Comparison of ENCODE assay signal across 22 cellular contexts in genomic region chr1:45016767-45017166, GRCh38. TPM values are rescaled to one million over a fixed set of nuclear protein-coding genes. Genes with fewer than 3 reads are reported as not detected.
DNase-seq lines count a peak whose midpoint lies in the region; ATAC-seq and TF ChIP-seq lines count a peak whose summit lies in the region.
"Had no signal": no experiment of that assay in that cellular context is flagged by ENCODE, and none has a peak within 500 bp of the region (broad histone marks: within the 10 kb centered on the region; RNA-seq: fewer than 3 reads in every experiment).

No MANE protein-coding gene starts in this region.

- H3K27me3 ChIP-seq in endodermal cell (ENCODE audit: control insufficient read depth, insufficient read depth, low read length, poor library complexity, severe bottlenecking) (no peaks in the 10 kb centered on the region), psoas muscle (ENCODE audit: insufficient read depth in 3 of 3, low read length in 2 of 3) (no peaks in the 10 kb centered on the region)

- H3K9ac ChIP-seq in endodermal cell (ENCODE audit: extremely low read depth, low read length, poor library complexity, severe bottlenecking) = no peak overlapping the region

- H3K4me1 ChIP-seq in endodermal cell (ENCODE audit: control insufficient read depth, insufficient read depth, low read length) (peaks cover 5% of the 10 kb centered on the region), psoas muscle (peaks cover 12% of the 10 kb centered on the region)

- DNase-seq in WTC11 (ENCODE audit: low spot score) = no peak
- no peak for DNase-seq in endodermal cell
- DNase-seq in nephron progenitor cell = no peak
- DNase-seq in stimulated activated naive B cell treated with anti-CD40 and anti-IgM and Interleukin-4, amounts not matched to agents 10 μg/mL and 1 μg/mL and 100 μg/mL, for 72 hours = no peak
- DNase-seq in NCI-H345 (lab: John Stamatoyannopoulos, UW) = no peak
- DNase-seq in psoas muscle = no peak
- DNase-seq: CD4-positive, CD25-positive, alpha-beta regulatory T cell; COR-L47; DMS79; H7; HFFc6; KBM-7; MM.1S; NCI-H1048; NCI-H1417 treated with DMSO at 0.1 percent for 48 hours; NCI-H187 treated with DMSO at 0.1 percent for 48 hours; NCI-H2107; NCI-H69; SIG-M5 had no signal

- intact Hi-C loops in psoas muscle (cut with DNase I) = loop anchor here (10.0 kb wide), 1 partner anchor 558 kb away; no protein-coding TSS in a partner anchor

- ATAC-seq in WTC11 (no peak), GM19351 (IDR thresholded peaks at IDR 0.05; ENCODE audit: unreplicated experiment) (no peak), psoas muscle (no peak)
- no peak for ATAC-seq in stimulated activated naive B cell treated with anti-CD40 and anti-IgM and Interleukin-4, amounts not matched to agents 10 μg/mL and 1 μg/mL and 100 μg/mL, for 72 hours (replicated peaks)
- ATAC-seq: HepG2 had no signal

- H3K4me3 Mint-ChIP-seq in WTC11 = no peak overlapping the region
- H3K4me3 Mint-ChIP-seq in endodermal cell = no peak overlapping the region
- H3K4me3 Mint-ChIP-seq in nephron progenitor cell = no peak overlapping the region
- no peak overlapping the region for H3K4me3 Mint-ChIP-seq in stimulated activated naive B cell treated with anti-CD40 and anti-IgM and Interleukin-4, amounts not matched to agents 10 μg/mL and 1 μg/mL and 100 μg/mL, for 72 hours
- H3K4me3 Mint-ChIP-seq: CD4-positive, CD25-positive, alpha-beta regulatory T cell; HFFc6 had no signal

- H3K4me1 Mint-ChIP-seq in WTC11 (peaks cover 8% of the 10 kb centered on the region), endodermal cell (peaks cover 13% of the 10 kb centered on the region), nephron progenitor cell (peaks cover 42% of the 10 kb centered on the region)
- peaks cover 24 to 36% of the 10 kb centered on the region in 2 donors for H3K4me1 Mint-ChIP-seq in stimulated activated naive B cell treated with anti-CD40 and anti-IgM and Interleukin-4, amounts not matched to agents 10 μg/mL and 1 μg/mL and 100 μg/mL, for 72 hours

- CTCF ChIA-PET in WTC11 (lab: Charles Lee) = interaction anchor here (13.0 kb wide), 1 partner anchor 285 kb away, joined by 317 read pairs; no protein-coding TSS in a partner anchor

- H3K36me3 Mint-ChIP-seq in WTC11 (peaks cover 2% of the 10 kb centered on the region), endodermal cell (ENCODE audit: low read depth) (peaks cover 17% of the 10 kb centered on the region), nephron progenitor cell (ENCODE audit: low read depth) (no peaks in the 10 kb centered on the region)
- peaks cover 7 to 14% of the 10 kb centered on the region in 2 donors for H3K36me3 Mint-ChIP-seq in stimulated activated naive B cell treated with anti-CD40 and anti-IgM and Interleukin-4, amounts not matched to agents 10 μg/mL and 1 μg/mL and 100 μg/mL, for 72 hours

- H3K9me3 Mint-ChIP-seq in WTC11 (no peaks in the 10 kb centered on the region), endodermal cell (no peaks in the 10 kb centered on the region), nephron progenitor cell (no peaks in the 10 kb centered on the region)
- H3K9me3 Mint-ChIP-seq in stimulated activated naive B cell treated with anti-CD40 and anti-IgM and Interleukin-4, amounts not matched to agents 10 μg/mL and 1 μg/mL and 100 μg/mL, for 72 hours = no peaks in the 10 kb centered on the region
- H3K9me3 Mint-ChIP-seq: CD4-positive, CD25-positive, alpha-beta regulatory T cell; HFFc6 had no signal

- H3K36me3 ChIP-seq in endodermal cell (ENCODE audit: control insufficient read depth, insufficient read depth, low read length) (peaks cover 33% of the 10 kb centered on the region), psoas muscle (ENCODE audit: insufficient read depth in 1 of 2, low read depth in 1 of 2) (peaks cover 0 to 27% of the 10 kb centered on the region in 2 donors)

- H3K27me3 Mint-ChIP-seq in WTC11 (ENCODE audit: low read depth) (no peaks in the 10 kb centered on the region), endodermal cell (ENCODE audit: insufficient read depth) (no peaks in the 10 kb centered on the region), nephron progenitor cell (ENCODE audit: low read depth, poor library complexity) (no peaks in the 10 kb centered on the region)
- no peaks in the 10 kb centered on the region for H3K27me3 Mint-ChIP-seq in stimulated activated naive B cell treated with anti-CD40 and anti-IgM and Interleukin-4, amounts not matched to agents 10 μg/mL and 1 μg/mL and 100 μg/mL, for 72 hours

- POLR2A ChIA-PET in WTC11 (lab: Charles Lee) = no interaction called here

- H3K9me3 ChIP-seq in endodermal cell (ENCODE audit: control insufficient read depth, low read length) (no peaks in the 10 kb centered on the region), psoas muscle (no peaks in the 10 kb centered on the region)

- H3K27ac Mint-ChIP-seq in WTC11 (0 out of 2 replicates have a peak overlapping the region, but pooled peaks have one; percentile 9), endodermal cell (no peak overlapping the region), nephron progenitor cell (peak overlapping the region; percentile 44)
- H3K27ac Mint-ChIP-seq in stimulated activated naive B cell treated with anti-CD40 and anti-IgM and Interleukin-4, amounts not matched to agents 10 μg/mL and 1 μg/mL and 100 μg/mL, for 72 hours = peak overlapping the region; percentile 26
- H3K27ac Mint-ChIP-seq: CD4-positive, CD25-positive, alpha-beta regulatory T cell; HFFc6 had no signal

- no peak for TF ChIP-seq CTCF in WTC11 (IDR thresholded peaks at IDR 0.05)
- peak; percentile 30 for TF ChIP-seq CTCF in endodermal cell (conservative IDR thresholded peaks at IDR 0.05)
- TF ChIP-seq CTCF in nephron progenitor cell (IDR thresholded peaks at IDR 0.05) = no peak
- TF ChIP-seq CTCF in psoas muscle (IDR thresholded peaks at IDR 0.05) = no peak

- H3K27ac ChIP-seq in endodermal cell (ENCODE audit: low read depth, low read length) (no peak overlapping the region), psoas muscle (no peak overlapping the region)
- H3K27ac ChIP-seq: HL-60 had no signal

- no peak overlapping the region for H3K4me3 ChIP-seq in endodermal cell (ENCODE audit: low read length)
- no peak overlapping the region for H3K4me3 ChIP-seq in psoas muscle

- WGBS in endodermal cell (ENCODE audit: insufficient coverage in 1 of 2, insufficient read length in 1 of 2), 2 experiments = 85 to 91% methylated on average over 6 of the region's 6 CpGs
- WGBS in psoas muscle, 3 donors = 43 to 66% (median 44%) methylated on average over 6 of the region's 6 CpGs

TF ChIP-seq in WTC11, 78 proteins besides CTCF, POLR2A, EP300 and RAD21:
- TF ChIP-seq ZNF121 (CRISPR knock-in tag; IDR thresholded peaks at IDR 0.05) (no peak), NR1H2 (CRISPR knock-in tag; IDR thresholded peaks at IDR 0.05) (no peak), RORB (CRISPR knock-in tag; IDR thresholded peaks at IDR 0.05) (no peak)

RNA-seq across cellular contexts. Expression of gene UROD, which starts 4.7 kb away (rescaled TPM):
- total RNA-seq in WTC11 (2021) (95.2 to 118 TPM (median 96.0 TPM) in 3 replicates), endodermal cell (100 to 1,000 TPM in 1 of 2 donors, 10 to 100 TPM in 1; 86.8 to 107 TPM), psoas muscle (10 to 100 TPM; 50.4 to 79.6 (median 66.6) TPM)
- polyA plus RNA-seq in endodermal cell (2013, experiment 1 of 2) = 58.4 TPM
- polyA plus RNA-seq in endodermal cell (2013, experiment 2 of 2) = 55.5 TPM
- polyA plus RNA-seq in psoas muscle = 10 to 100 TPM; 51.2 to 77.6 (median 57.2) TPM

RNA-seq across cellular contexts. Expression of gene HECTD3, which starts 5.6 kb away (rescaled TPM):
- 33.2 to 39.5 TPM (median 35.1 TPM) in 3 replicates for total RNA-seq in WTC11 (2021)
- 10 to 100 TPM; 33.2 to 43.7 TPM for total RNA-seq in endodermal cell
- polyA plus RNA-seq in endodermal cell (2013, experiment 1 of 2) = 26.1 TPM
- polyA plus RNA-seq in endodermal cell (2013, experiment 2 of 2) = 24.2 TPM
- 10 to 100 TPM; 34.0 to 55.3 (median 43.9) TPM for total RNA-seq in psoas muscle
- polyA plus RNA-seq in psoas muscle = 10 to 100 TPM; 35.1 to 42.2 (median 36.3) TPM

RNA-seq across cellular contexts. Expression of gene EIF2B3, which starts 30.4 kb away (rescaled TPM):
- total RNA-seq in WTC11 (2021) (27.4 to 33.2 TPM (median 29.0 TPM) in 3 replicates), endodermal cell (10 to 100 TPM; 24.2 to 27.2 TPM), psoas muscle (10 to 100 TPM; 40.3 to 52.3 (median 45.3) TPM)
- 27.4 TPM for polyA plus RNA-seq in endodermal cell (2013, experiment 1 of 2)
- polyA plus RNA-seq in endodermal cell (2013, experiment 2 of 2) = 24.6 TPM
- polyA plus RNA-seq in psoas muscle = 10 to 100 TPM; 36.9 to 52.7 (median 43.3) TPM
